14 cellular contexts compared by ENCODE assay signal in genomic region chr2:45300026-45300750, GRCh38.
DNase-seq lines count a peak whose midpoint lies in the region; ATAC-seq and TF ChIP-seq lines count a peak whose summit lies in the region.
"Had no signal": no experiment of that assay in that cellular context is flagged by ENCODE, and none has a peak within 500 bp of the region (broad histone marks: within the 10 kb centered on the region; RNA-seq: fewer than 3 reads in every experiment).

No MANE protein-coding gene starts in this region.

- no peak for TF ChIP-seq POLR2A in right lobe of liver (IDR thresholded peaks at IDR 0.05)

- H3K4me3 ChIP-seq in right lobe of liver (no peak overlapping the region), left lung (no peak overlapping the region)
- H3K4me3 ChIP-seq: ovary had no signal

- H3K27ac ChIP-seq in right lobe of liver (no peak overlapping the region), left lung (no peak overlapping the region)
- H3K27ac ChIP-seq: brain microvascular endothelial cell, ovary had no signal

- H3K27me3 ChIP-seq in right lobe of liver = no peaks in the 10 kb centered on the region
- no peaks in the 10 kb centered on the region for H3K27me3 ChIP-seq in left lung
- H3K27me3 ChIP-seq: brain microvascular endothelial cell, ovary had no signal

- no peaks in the 10 kb centered on the region for H3K4me1 ChIP-seq in right lobe of liver
- H3K4me1 ChIP-seq in left lung = no peaks in the 10 kb centered on the region

- TF ChIP-seq CTCF in right lobe of liver (IDR thresholded peaks at IDR 0.05) (no peak), left lung (IDR thresholded peaks at IDR 0.05) (no peak)

- WGBS in right lobe of liver (ENCODE audit: insufficient coverage, low coverage, low lambda C conversion rate, missing lambda C conversion rate) = 56% methylated on average over 2 of the region's 4 CpGs

- ATAC-seq in right lobe of liver = peak; percentile 86 to 99 (median 94)
- ATAC-seq in left lung = no peak
- no peak for ATAC-seq in HG03442 (IDR thresholded peaks at IDR 0.05; ENCODE audit: unreplicated experiment)

- intact Hi-C loops in right lobe of liver (cut with DNase I) (no loop called here), left lung (cut with DNase I) (no loop called here)

- no peaks in the 10 kb centered on the region for H3K36me3 ChIP-seq in right lobe of liver
- no peaks in the 10 kb centered on the region for H3K36me3 ChIP-seq in left lung
- H3K36me3 ChIP-seq: brain microvascular endothelial cell, ovary had no signal

- H3K9me3 ChIP-seq in right lobe of liver = no peaks in the 10 kb centered on the region
- no peaks in the 10 kb centered on the region for H3K9me3 ChIP-seq in left lung
- H3K9me3 ChIP-seq: ovary had no signal

- DNase-seq in DMS153 (lab: John Stamatoyannopoulos, UW) = peak; percentile 91
- peak; percentile 68 for DNase-seq in NCI-H146 treated with DMSO at 0.1 percent for 48 hours (lab: John Stamatoyannopoulos, UW; ENCODE audit: unreplicated experiment)
- peak; percentile 77 for DNase-seq in NCI-H748 treated with DMSO at 0.1 percent for 48 hours (lab: John Stamatoyannopoulos, UW)
- peak; percentile 32 to 71 (median 52) for DNase-seq in right lobe of liver
- no peak for DNase-seq in HPDE6-E6E7 (ENCODE audit: extremely low spot score)
- DNase-seq in left lung = no peak
- no peak for DNase-seq in OCI-M2 (lab: John Stamatoyannopoulos, UW; ENCODE audit: unreplicated experiment)
- DNase-seq: activated naive CD4-positive, alpha-beta T cell treated with anti-CD3 and anti-CD28 coated beads, Interleukin-2, amount 10 ng/mL, durations not matched to agents 7 days and 5 days; brain microvascular endothelial cell; effector memory CD4-positive, alpha-beta T cell; foreskin melanocyte; OCI-M1; ovary had no signal

Comparison
In these comparisons a context has a peak if more than half of its experiments do, and no peak if none do; other contexts are left out.
1. DNase-seq: peak in DMS153 (single experiment), NCI-H146 treated with DMSO at 0.1 percent for 48 hours (single experiment), NCI-H748 treated with DMSO at 0.1 percent for 48 hours (single experiment) and right lobe of liver (3 of 3); none in HPDE6-E6E7 (single experiment), left lung (0 of 2) and OCI-M2 (single experiment).
2. ATAC-seq: peak in right lobe of liver (4 of 4); none in left lung (single experiment) and HG03442 (single experiment).